24 cellular contexts compared by ENCODE assay signal in the genomic region with DNA sequence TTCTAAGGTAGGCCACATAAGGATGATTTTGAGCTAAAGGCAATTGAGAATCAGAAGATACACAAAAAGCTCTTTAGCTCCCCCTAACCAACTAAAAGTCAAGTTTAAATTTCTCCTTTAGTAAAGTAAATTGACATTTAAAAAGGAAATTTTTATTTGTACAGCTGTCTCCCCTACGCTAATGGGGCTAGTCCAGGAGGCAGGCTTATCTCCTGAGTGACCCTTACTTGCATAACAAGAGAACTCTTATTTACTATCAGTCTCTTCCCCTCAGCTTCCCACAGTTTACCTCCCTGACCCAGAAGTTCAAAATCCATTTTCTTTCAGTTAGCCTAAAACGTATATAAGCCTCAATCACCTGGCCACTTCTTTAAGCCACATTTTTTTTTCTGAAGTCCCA.
DNase-seq lines count a peak whose midpoint lies in the region; ATAC-seq and TF ChIP-seq lines count a peak whose summit lies in the region.
"Had no signal": no experiment of that assay in that cellular context is flagged by ENCODE, and none has a peak within 500 bp of the region (broad histone marks: within the 10 kb centered on the region; RNA-seq: fewer than 3 reads in every experiment).

No MANE protein-coding gene starts in this region.

- H3K4me1 Mint-ChIP-seq in WTC11 (peaks cover 53% of the 10 kb centered on the region), neural crest cell (no peaks in the 10 kb centered on the region)
- no peaks in the 10 kb centered on the region for H3K4me1 Mint-ChIP-seq in activated T-helper 2 cell treated with anti-CD3 and anti-CD28 coated beads, Interferon-gamma antibody, Interleukin-2, Interleukin-4, amounts not matched to agents 10 μg/mL and 5 μg/mL and 100 μg/mL, durations not matched to agents 14 hours and 24 hours and 36 hours (ENCODE audit: low read depth)

- POLR2A ChIA-PET in WTC11 (lab: Charles Lee) = no interaction called here

- H3K9me3 Mint-ChIP-seq in WTC11 = no peaks in the 10 kb centered on the region; the same call in 1 of the 2 replicates
- peaks cover 2% of the 10 kb centered on the region for H3K9me3 Mint-ChIP-seq in neural crest cell
- H3K9me3 Mint-ChIP-seq in activated T-helper 2 cell treated with anti-CD3 and anti-CD28 coated beads, Interferon-gamma antibody, Interleukin-2, Interleukin-4, amounts not matched to agents 10 μg/mL and 5 μg/mL and 100 μg/mL, durations not matched to agents 14 hours and 24 hours and 36 hours = peaks cover 45% of the 10 kb centered on the region

- intact Hi-C loops in activated T-helper 2 cell treated with anti-CD3 and anti-CD28 coated beads, Interferon-gamma antibody, Interleukin-2, Interleukin-4, amounts not matched to agents 10 μg/mL and 5 μg/mL and 100 μg/mL, durations not matched to agents 14 hours and 24 hours and 36 hours (cut with micrococcal nuclease) = no loop called here

- TF ChIP-seq POLR2A in Peyer's patch (IDR thresholded peaks at IDR 0.05) = no peak

- no peaks in the 10 kb centered on the region for H3K4me1 ChIP-seq in Peyer's patch
- H3K4me1 ChIP-seq: lower lobe of right lung, sigmoid colon, tibial artery had no signal

- no peak overlapping the region for H3K27ac ChIP-seq in Peyer's patch
- H3K27ac ChIP-seq: brain microvascular endothelial cell, lower lobe of right lung, sigmoid colon, tibial artery had no signal

- H3K36me3 Mint-ChIP-seq in WTC11 (no peaks in the 10 kb centered on the region), neural crest cell (ENCODE audit: low read depth) (no peaks in the 10 kb centered on the region)
- H3K36me3 Mint-ChIP-seq in activated T-helper 2 cell treated with anti-CD3 and anti-CD28 coated beads, Interferon-gamma antibody, Interleukin-2, Interleukin-4, amounts not matched to agents 10 μg/mL and 5 μg/mL and 100 μg/mL, durations not matched to agents 14 hours and 24 hours and 36 hours (ENCODE audit: low read depth) = no peaks in the 10 kb centered on the region
- H3K36me3 Mint-ChIP-seq: activated naive CD8-positive, alpha-beta T cell had no signal

- TF ChIP-seq CTCF in WTC11 (IDR thresholded peaks at IDR 0.05) = no peak
- TF ChIP-seq CTCF in neural crest cell (conservative IDR thresholded peaks at IDR 0.05) = peak; percentile 14
- TF ChIP-seq CTCF in GM13977 (IDR thresholded peaks at IDR 0.05; ENCODE audit: extremely low read depth, insufficient read depth, missing control alignments) = no peak
- no peak for TF ChIP-seq CTCF in Peyer's patch (IDR thresholded peaks at IDR 0.05)

- no peaks in the 10 kb centered on the region for H3K36me3 ChIP-seq in Peyer's patch
- H3K36me3 ChIP-seq: brain microvascular endothelial cell, lower lobe of right lung, sigmoid colon, tibial artery had no signal

- in situ Hi-C loops in GM13977 (cut with MboI; ENCODE audit: low pct_unique_long_range_greater_than_20kb, low sequenced_read_pairs, unreplicated experiment) = no loop called here

- peak; percentile 10 for DNase-seq in NCI-H2171 treated with DMSO at 0.1 percent for 48 hours (lab: John Stamatoyannopoulos, UW)
- DNase-seq in NCI-H2171 (lab: John Stamatoyannopoulos, UW) = no peak
- DNase-seq in NCI-H146 treated with DMSO at 0.1 percent for 48 hours (lab: John Stamatoyannopoulos, UW; ENCODE audit: unreplicated experiment) = peak; percentile 90
- DNase-seq in WTC11 (ENCODE audit: low spot score) = no peak
- DNase-seq in neural crest cell (ENCODE audit: low read depth, low spot score) = no peak
- no peak for DNase-seq in GM13977 (ENCODE audit: low spot score)
- no peak for DNase-seq in Peyer's patch
- DNase-seq in activated T-helper 2 cell treated with anti-CD3 and anti-CD28 coated beads, Interferon-gamma antibody, Interleukin-2, Interleukin-4, amounts not matched to agents 10 μg/mL and 5 μg/mL and 100 μg/mL, durations not matched to agents 14 hours and 24 hours and 36 hours (ENCODE audit: low spot score) = no peak
- DNase-seq: activated T-cell treated with anti-CD3 and anti-CD28 coated beads, Interleukin-2, amount 50 U/mL, for 48 hours; brain microvascular endothelial cell; C1 segment of cervical spinal cord; GF-D8; lower lobe of right lung; MM.1S; NCI-H2029; sigmoid colon; stimulated activated naive CD4-positive, alpha-beta T cell; tibial artery had no signal

- CTCF ChIA-PET in WTC11 (lab: Charles Lee) = interaction anchor here (0.5 kb wide), 1 partner anchor 237 kb away, joined by 3 read pairs; no protein-coding TSS in a partner anchor

- ATAC-seq in WTC11 = peak; percentile 71
- ATAC-seq: esophagus mucosa, GM12878, HepG2, lower lobe of right lung, Right ventricle myocardium inferior had no signal

- H3K27me3 Mint-ChIP-seq in WTC11 (ENCODE audit: low read depth) (no peaks in the 10 kb centered on the region), neural crest cell (ENCODE audit: low read depth) (no peaks in the 10 kb centered on the region)
- H3K27me3 Mint-ChIP-seq in activated T-helper 2 cell treated with anti-CD3 and anti-CD28 coated beads, Interferon-gamma antibody, Interleukin-2, Interleukin-4, amounts not matched to agents 10 μg/mL and 5 μg/mL and 100 μg/mL, durations not matched to agents 14 hours and 24 hours and 36 hours (ENCODE audit: low read depth) = no peaks in the 10 kb centered on the region
- H3K27me3 Mint-ChIP-seq: activated naive CD8-positive, alpha-beta T cell had no signal

- H3K4me3 Mint-ChIP-seq in WTC11 = peak overlapping the region; percentile 14
- H3K4me3 Mint-ChIP-seq in neural crest cell = no peak overlapping the region
- H3K4me3 Mint-ChIP-seq in activated T-helper 2 cell treated with anti-CD3 and anti-CD28 coated beads, Interferon-gamma antibody, Interleukin-2, Interleukin-4, amounts not matched to agents 10 μg/mL and 5 μg/mL and 100 μg/mL, durations not matched to agents 14 hours and 24 hours and 36 hours (ENCODE audit: low read depth) = no peak overlapping the region
- H3K4me3 Mint-ChIP-seq: activated naive CD8-positive, alpha-beta T cell; T-helper 1 cell treated with Interleukin-12 subunit alpha and Interleukin-12 subunit beta and Interleukin-4 antibody, amounts not matched to agents 30 μg/mL and 1 μg/mL, for 36 hours had no signal

- H3K4me3 ChIP-seq in Peyer's patch = no peak overlapping the region
- H3K4me3 ChIP-seq: GM12878, lower lobe of right lung, sigmoid colon, tibial artery had no signal

- H3K27ac Mint-ChIP-seq in WTC11 (peak overlapping the region; percentile 13; the same call in 1 of the 2 replicates), neural crest cell (ENCODE audit: unreplicated experiment) (no peak overlapping the region)
- no peak overlapping the region for H3K27ac Mint-ChIP-seq in activated T-helper 2 cell treated with anti-CD3 and anti-CD28 coated beads, Interferon-gamma antibody, Interleukin-2, Interleukin-4, amounts not matched to agents 10 μg/mL and 5 μg/mL and 100 μg/mL, durations not matched to agents 14 hours and 24 hours and 36 hours
- H3K27ac Mint-ChIP-seq: activated naive CD8-positive, alpha-beta T cell; T-helper 1 cell treated with Interleukin-12 subunit alpha and Interleukin-12 subunit beta and Interleukin-4 antibody, amounts not matched to agents 30 μg/mL and 1 μg/mL, for 36 hours had no signal

- no peaks in the 10 kb centered on the region for H3K27me3 ChIP-seq in Peyer's patch
- H3K27me3 ChIP-seq: brain microvascular endothelial cell, sigmoid colon, tibial artery had no signal

- H3K9me3 ChIP-seq in Peyer's patch = no peaks in the 10 kb centered on the region
- H3K9me3 ChIP-seq: lower lobe of right lung, sigmoid colon, tibial artery had no signal

TF ChIP-seq in WTC11, 78 proteins besides CTCF, POLR2A, EP300 and RAD21:
- TF ChIP-seq ZNF671 (CRISPR knock-in tag; IDR thresholded peaks at IDR 0.05) = no peak
- TF ChIP-seq ZNF425 (CRISPR knock-in tag; conservative IDR thresholded peaks at IDR 0.05) = no peak
- no peak for TF ChIP-seq MLX (CRISPR knock-in tag; IDR thresholded peaks at IDR 0.05)
- TF ChIP-seq, protein P1, sequence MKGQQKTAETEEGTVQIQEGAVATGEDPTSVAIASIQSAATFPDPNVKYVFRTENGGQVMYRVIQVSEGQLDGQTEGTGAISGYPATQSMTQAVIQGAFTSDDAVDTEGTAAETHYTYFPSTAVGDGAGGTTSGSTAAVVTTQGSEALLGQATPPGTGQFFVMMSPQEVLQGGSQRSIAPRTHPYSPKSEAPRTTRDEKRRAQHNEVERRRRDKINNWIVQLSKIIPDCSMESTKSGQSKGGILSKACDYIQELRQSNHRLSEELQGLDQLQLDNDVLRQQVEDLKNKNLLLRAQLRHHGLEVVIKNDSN (CRISPR knock-in tag; IDR thresholded peaks at IDR 0.05) = no peak
- no peak for TF ChIP-seq ZNF263 (CRISPR knock-in tag; IDR thresholded peaks at IDR 0.05; ENCODE audit: low read depth)

Comparison
In these comparisons a context has a peak if more than half of its experiments do, and no peak if none do; other contexts are left out.
1. DNase-seq: peak in NCI-H2171 treated with DMSO at 0.1 percent for 48 hours (single experiment) and NCI-H146 treated with DMSO at 0.1 percent for 48 hours (single experiment); none in NCI-H2171 (single experiment), WTC11 (single experiment), neural crest cell (single experiment), GM13977 (single experiment), Peyer's patch (0 of 3) and activated T-helper 2 cell treated with anti-CD3 and anti-CD28 coated beads, Interferon-gamma antibody, Interleukin-2, Interleukin-4, amounts not matched to agents 10 μg/mL and 5 μg/mL and 100 μg/mL, durations not matched to agents 14 hours and 24 hours and 36 hours (single experiment).